Comparison of ENCODE assay signal across 13 cellular contexts in genomic region chr5:119288364-119289047, GRCh38.
A peak's percentile ranks its signal among the peaks of the same experiment; 100 is the strongest.
DNase-seq lines count a peak whose midpoint lies in the region; ATAC-seq, FAIRE-seq and TF ChIP-seq lines count a peak whose summit lies in the region.
"Had no signal": no experiment of that assay in that cellular context is flagged by ENCODE, and none has a peak within 500 bp of the region (broad histone marks: within the 10 kb centered on the region; RNA-seq: fewer than 3 reads in every experiment).

No MANE protein-coding gene starts in this region.

- peaks cover 91% of the 10 kb centered on the region for H3K4me1 Mint-ChIP-seq in activated CD4-positive, alpha-beta memory T cell treated with anti-CD3 and anti-CD28 coated beads, Interleukin-2, amount 10 ng/mL, durations not matched to agents 7 days and 5 days
- peaks cover 12% of the 10 kb centered on the region for H3K4me1 Mint-ChIP-seq in glutamatergic neuron (ENCODE audit: low read depth, unreplicated experiment)

- 25% methylated on average over 2 of the region's 2 CpGs for WGBS in A549 (ENCODE audit: missing lambda C conversion rate)

- peaks cover 7% of the 10 kb centered on the region for H3K9me3 Mint-ChIP-seq in activated CD4-positive, alpha-beta memory T cell treated with anti-CD3 and anti-CD28 coated beads, Interleukin-2, amount 10 ng/mL, durations not matched to agents 7 days and 5 days
- no peaks in the 10 kb centered on the region for H3K9me3 Mint-ChIP-seq in glutamatergic neuron (ENCODE audit: unreplicated experiment)

- peak overlapping the region; percentile 73 to 83 for H3K27ac ChIP-seq in A549

- H3K4me3 ChIP-seq in A549 = 0 out of 3 replicates have a peak overlapping the region, but pooled peaks have one; percentile 23
- peak overlapping the region; percentile 27; the same call in 1 of the 2 replicates for H3K4me3 ChIP-seq in GM12864 (ENCODE audit: low read depth, low read length)

- POLR2A ChIA-PET in A549 (lab: Yijun Ruan, JAX) = interaction anchor here (1.0 to 2.4 kb wide), 3 partner anchors 14 to 218 kb away, joined by 5 to 12 read pairs (median 9); partner anchors contain the start of gene DMXL1
- POLR2A ChIA-PET in activated CD4-positive, alpha-beta memory T cell treated with anti-CD3 and anti-CD28 coated beads, Interleukin-2, amount 10 ng/mL, durations not matched to agents 7 days and 5 days (lab: Charles Lee) = interaction anchor here (1.3 to 10.2 kb wide), 11 partner anchors 10 to 218 kb away, joined by 3 to 128 read pairs (median 9); partner anchors contain the start of gene DMXL1

- FAIRE-seq in A549 (lab: Jason Lieb, UNC) = no peak

- no peak for TF ChIP-seq POLR2A in A549 (IDR thresholded peaks at IDR 0.05; ENCODE audit: low read length)

- ATAC-seq in A549 (no peak), GM18498 (IDR thresholded peaks at IDR 0.05; ENCODE audit: unreplicated experiment) (no peak), HG03469 (IDR thresholded peaks at IDR 0.05; ENCODE audit: unreplicated experiment) (no peak), GM21717 (IDR thresholded peaks at IDR 0.05; ENCODE audit: unreplicated experiment) (no peak)
- ATAC-seq: HCT116; stimulated activated naive B cell treated with anti-CD40 and anti-IgM and Interleukin-4, amounts not matched to agents 10 μg/mL and 1 μg/mL and 100 μg/mL, for 72 hours had no signal

- TF ChIP-seq CTCF in A549 (IDR thresholded peaks at IDR 0.05) = no peak
- TF ChIP-seq CTCF in GM12864 (IDR thresholded peaks at IDR 0.05; ENCODE audit: low read depth, low read length, missing control alignments) = no peak
- no peak for TF ChIP-seq CTCF in glutamatergic neuron (IDR thresholded peaks at IDR 0.05; ENCODE audit: partially characterized antibody, unreplicated experiment)

- peak overlapping the region; percentile 92 for H3K27ac Mint-ChIP-seq in activated CD4-positive, alpha-beta memory T cell treated with anti-CD3 and anti-CD28 coated beads, Interleukin-2, amount 10 ng/mL, durations not matched to agents 7 days and 5 days
- H3K27ac Mint-ChIP-seq in glutamatergic neuron (ENCODE audit: unreplicated experiment) = no peak overlapping the region

- peaks cover 83% of the 10 kb centered on the region for H3K4me1 ChIP-seq in A549

- peak overlapping the region; percentile 86 for H3K4me2 ChIP-seq in A549

- H3K9me3 ChIP-seq in A549 = no peaks in the 10 kb centered on the region

- H3K4me3 Mint-ChIP-seq in activated CD4-positive, alpha-beta memory T cell treated with anti-CD3 and anti-CD28 coated beads, Interleukin-2, amount 10 ng/mL, durations not matched to agents 7 days and 5 days = peak overlapping the region; percentile 68
- no peak overlapping the region for H3K4me3 Mint-ChIP-seq in glutamatergic neuron (ENCODE audit: unreplicated experiment)

- TF ChIP-seq EP300 in A549 (IDR thresholded peaks at IDR 0.05) = no peak

- no peaks in the 10 kb centered on the region for H3K27me3 Mint-ChIP-seq in activated CD4-positive, alpha-beta memory T cell treated with anti-CD3 and anti-CD28 coated beads, Interleukin-2, amount 10 ng/mL, durations not matched to agents 7 days and 5 days
- H3K27me3 Mint-ChIP-seq in glutamatergic neuron (ENCODE audit: unreplicated experiment) = no peaks in the 10 kb centered on the region
- H3K27me3 Mint-ChIP-seq: stimulated activated naive B cell treated with anti-CD40 and anti-IgM and Interleukin-4, amounts not matched to agents 10 μg/mL and 1 μg/mL and 100 μg/mL, for 72 hours had no signal

- H3K36me3 Mint-ChIP-seq in activated CD4-positive, alpha-beta memory T cell treated with anti-CD3 and anti-CD28 coated beads, Interleukin-2, amount 10 ng/mL, durations not matched to agents 7 days and 5 days (ENCODE audit: low read depth) = peaks cover 62% of the 10 kb centered on the region
- no peaks in the 10 kb centered on the region for H3K36me3 Mint-ChIP-seq in glutamatergic neuron (ENCODE audit: unreplicated experiment)

- CTCF ChIA-PET in A549 (lab: Yijun Ruan, JAX) = interaction anchor here (0.6 to 1.2 kb wide), 3 partner anchors 14 to 47 kb away, joined by 3 to 7 read pairs (median 3); no protein-coding TSS in a partner anchor
- CTCF ChIA-PET in activated CD4-positive, alpha-beta memory T cell treated with anti-CD3 and anti-CD28 coated beads, Interleukin-2, amount 10 ng/mL, durations not matched to agents 7 days and 5 days (lab: Charles Lee) = interaction anchor here (0.7 to 3.0 kb wide), 11 partner anchors 14 to 124 kb away, joined by 3 to 10 read pairs (median 4); no protein-coding TSS in a partner anchor

- DNase-seq in A549 (ENCODE audit: low read depth in 1 of 2, low spot score in 1 of 2) (no peak), GM12864 (ENCODE audit: low read depth) (no peak), foreskin melanocyte (peak; percentile 46), glutamatergic neuron (no peak)
- no peak for DNase-seq in activated CD4-positive, alpha-beta memory T cell treated with anti-CD3 and anti-CD28 coated beads, Interleukin-2, amount 10 ng/mL, durations not matched to agents 7 days and 5 days
- DNase-seq: activated gamma-delta T cell treated with Interleukin-2 at 50 U/mL for 16 hours; left cardiac atrium; NCI-H2081; stimulated activated naive B cell treated with anti-CD40 and anti-IgM and Interleukin-4, amounts not matched to agents 10 μg/mL and 1 μg/mL and 100 μg/mL, for 72 hours had no signal

- TF ChIP-seq RAD21 in A549 (conservative IDR thresholded peaks at IDR 0.05 in 1 of 2, IDR thresholded peaks at IDR 0.05 in 1 of 2) = no peak

TF ChIP-seq in A549, 52 proteins besides CTCF, POLR2A, EP300 and RAD21:
- TF ChIP-seq ATOH8 (CRISPR knock-in tag; IDR thresholded peaks at IDR 0.05; ENCODE audit: low read depth) (no peak), CHD2 (IDR thresholded peaks at IDR 0.05; ENCODE audit: low read length, partially characterized antibody) (no peak), NR3C1 (IDR thresholded peaks at IDR 0.05) (no peak), RNF2 (IDR thresholded peaks at IDR 0.05; ENCODE audit: borderline replicate concordance, low read depth) (no peak), TFCP2L1 (CRISPR knock-in tag; IDR thresholded peaks at IDR 0.05) (no peak), E2F6 (IDR thresholded peaks at IDR 0.05; ENCODE audit: borderline replicate concordance, low read depth) (no peak), CBX2 (IDR thresholded peaks at IDR 0.05; ENCODE audit: borderline replicate concordance, low read depth) (no peak), MAFK (IDR thresholded peaks at IDR 0.05; ENCODE audit: partially characterized antibody) (no peak)
TF ChIP-seq in A549: peak in this region for 0.
